In genomic region chr12:67222302-67222701, GRCh38 we compare ENCODE assay signal across 8 cellular contexts. TPM values are rescaled to one million over a fixed set of nuclear protein-coding genes. Genes with fewer than 3 reads are reported as not detected.
DNase-seq lines count a peak whose midpoint lies in the region; ATAC-seq and TF ChIP-seq lines count a peak whose summit lies in the region.

No MANE protein-coding gene starts in this region.

- no peak overlapping the region for H2AK5ac ChIP-seq in neuronal stem cell (ENCODE audit: low read depth, low read length)

- no peak for ATAC-seq in left lung

- H3K79me2 ChIP-seq in OCI-LY7 (ENCODE audit: insufficient read depth, low read depth, low read length) = no peaks in the 10 kb centered on the region

- intact Hi-C loops in OCI-LY7 (cut with micrococcal nuclease; ENCODE audit: unreplicated experiment) (loop anchor here (10.0 kb wide), 1 partner anchor 58 kb away; no protein-coding TSS in a partner anchor), left lung (cut with DNase I) (no loop called here)

- in situ Hi-C loops in ACHN (cut with HindIII; ENCODE audit: low pct_ligation_motif_present, low pct_unique_long_range_greater_than_20kb, low sequenced_read_pairs) = no loop called here

- H3K79me1 ChIP-seq in neuronal stem cell (ENCODE audit: low read depth, low read length) = no peaks in the 10 kb centered on the region

- H2BK15ac ChIP-seq in neuronal stem cell (ENCODE audit: low read length) = no peak overlapping the region

- BruUV-seq in OCI-LY7 (replicated peaks; lab: Mats Ljungman, UMichigan) = no TSS peak

- DNase-seq in ACHN (peak; percentile 54), GM12865 (ENCODE audit: low read depth) (no peak), OCI-LY7 (ENCODE audit: low spot score) (peak; percentile 8), foreskin fibroblast (peak in 1 of 2 donors; percentile 25), neuronal stem cell (ENCODE audit: low spot score) (no peak), ecto neural progenitor cell (ENCODE audit: low spot score) (no peak), left lung (no peak), UCSD-AML1 (lab: John Stamatoyannopoulos, UW; ENCODE audit: unreplicated experiment) (no peak)

- H4K91ac ChIP-seq in neuronal stem cell (ENCODE audit: low read depth, low read length, poor library complexity) = no peak overlapping the region

- H2BK120ac ChIP-seq in neuronal stem cell (ENCODE audit: low read depth, low read length) = no peak overlapping the region

- H3K4me1 ChIP-seq in OCI-LY7 (ENCODE audit: insufficient read depth, low read length, poor library complexity, severe bottlenecking) = peaks cover 6% of the 10 kb centered on the region
- H3K4me1 ChIP-seq in neuronal stem cell (ENCODE audit: control insufficient read depth in 2 of 2, insufficient read depth in 1 of 2, low read depth in 1 of 2, low read length in 2 of 2) = peaks cover 1 to 2% of the 10 kb centered on the region in 2 donors
- H3K4me1 ChIP-seq in left lung = no peaks in the 10 kb centered on the region

- H3K27ac ChIP-seq in OCI-LY7 (ENCODE audit: low read depth, low read length, poor library complexity, severe bottlenecking) (no peak overlapping the region), neuronal stem cell (replicated peaks; ENCODE audit: low read length) (no peak overlapping the region), left lung (no peak overlapping the region)

- no peak overlapping the region for H2BK12ac ChIP-seq in neuronal stem cell (ENCODE audit: low read length)

- H4K8ac ChIP-seq in neuronal stem cell (ENCODE audit: low read depth, low read length) = no peak overlapping the region

- H3K9ac ChIP-seq in neuronal stem cell (ENCODE audit: low read depth, low read length, poor library complexity) = no peak overlapping the region

- H3K27me3 ChIP-seq in neuronal stem cell (ENCODE audit: control insufficient read depth in 3 of 3, insufficient read depth in 3 of 3, low read depth in 1 of 3, low read length in 3 of 3) (peaks cover 0 to 12% (median 0%) of the 10 kb centered on the region in 3 experiments), left lung (no peaks in the 10 kb centered on the region)

- H3K4me3 ChIP-seq in GM12865 (ENCODE audit: low read depth, low read length) (no peak overlapping the region), OCI-LY7 (ENCODE audit: low read depth, low read length, poor library complexity, severe bottlenecking) (no peak overlapping the region), foreskin fibroblast (ENCODE audit: low read depth in 1 of 2, low read length in 2 of 2) (no peak overlapping the region), neuronal stem cell (ENCODE audit: low read length in 2 of 2) (no peak overlapping the region), left lung (no peak overlapping the region)

- no peak overlapping the region for H2BK5ac ChIP-seq in neuronal stem cell (ENCODE audit: low read length)

- no peak overlapping the region for H3K4me2 ChIP-seq in OCI-LY7 (ENCODE audit: low read length)
- no peak overlapping the region for H3K4me2 ChIP-seq in neuronal stem cell (ENCODE audit: insufficient read depth, low read length, poor library complexity, severe bottlenecking)

- POLR2A ChIA-PET in OCI-LY7 (lab: Charles Lee) = no interaction called here

- H3K9me3 ChIP-seq in OCI-LY7 (ENCODE audit: low read length) (no peaks in the 10 kb centered on the region), neuronal stem cell (replicated peaks in 1 of 2; ENCODE audit: control insufficient read depth in 2 of 2, insufficient read depth in 1 of 2, low read depth in 1 of 2, low read length in 2 of 2) (no peaks in the 10 kb centered on the region), left lung (no peaks in the 10 kb centered on the region)

- no peak overlapping the region for H3K18ac ChIP-seq in neuronal stem cell (ENCODE audit: low read length)

- CTCF ChIA-PET in OCI-LY7 (lab: Charles Lee; ENCODE audit: unreplicated experiment) = no interaction called here

- TF ChIP-seq CTCF in GM12865 (IDR thresholded peaks at IDR 0.05; ENCODE audit: insufficient read depth, low read depth, low read length, missing control alignments) (peak; percentile 8), OCI-LY7 (conservative IDR thresholded peaks at IDR 0.05; ENCODE audit: low read length) (peak; percentile 52), foreskin fibroblast (IDR thresholded peaks at IDR 0.05; ENCODE audit: low read depth, low read length) (peak; percentile 28), left lung (IDR thresholded peaks at IDR 0.05) (no peak)

- no CpG with 5 or more reads among the region's 4 CpGs for WGBS in neuronal stem cell (ENCODE audit: extremely low coverage in 2 of 2, insufficient read length in 2 of 2, insufficient replicate concordance in 1 of 2), 2 donors

- no peak overlapping the region for H3K14ac ChIP-seq in neuronal stem cell (ENCODE audit: low read length)

- H3K4ac ChIP-seq in neuronal stem cell (ENCODE audit: low read length) = no peak overlapping the region

- H3K36me3 ChIP-seq in OCI-LY7 (ENCODE audit: insufficient read depth, low read length) (no peaks in the 10 kb centered on the region), neuronal stem cell (replicated peaks in 1 of 2; ENCODE audit: control insufficient read depth in 2 of 2, insufficient read depth in 2 of 2, low read length in 2 of 2) (no peaks in the 10 kb centered on the region), left lung (no peaks in the 10 kb centered on the region)

- no peak overlapping the region for H3K23ac ChIP-seq in neuronal stem cell (ENCODE audit: low read depth, low read length, poor library complexity)

- H4K20me1 ChIP-seq in OCI-LY7 (ENCODE audit: insufficient read depth, low read length) = no peaks in the 10 kb centered on the region

- no peaks in the 10 kb centered on the region for H3K9me2 ChIP-seq in OCI-LY7 (ENCODE audit: insufficient read depth, low read length)

- H2AFZ ChIP-seq in OCI-LY7 (ENCODE audit: low read length) (no peak overlapping the region), neuronal stem cell (ENCODE audit: low read length) (no peak overlapping the region)

RNA-seq across cellular contexts. Expression of gene CAND1, which starts 46.9 kb away (rescaled TPM):
- total RNA-seq in OCI-LY7 (2014; rRNA removed; shearing (Covaris generic)) = 104 and 109 TPM in 2 replicates
- total RNA-seq in OCI-LY7 (2022) (207 and 215 TPM in 2 replicates), left lung (100 to 1,000 TPM; 117 to 122 TPM)
- polyA plus RNA-seq in neuronal stem cell (2013, experiment 1 of 2) = 119 TPM
- 122 TPM for polyA plus RNA-seq in neuronal stem cell (2013, experiment 2 of 2)

Comparison
In these comparisons a context has a peak if more than half of its experiments do, and no peak if none do; other contexts are left out.
1. DNase-seq: peak in ACHN (single experiment) and OCI-LY7 (single experiment); none in GM12865 (single experiment), neuronal stem cell (single experiment), ecto neural progenitor cell (single experiment), left lung (0 of 2) and UCSD-AML1 (single experiment).
2. CTCF ChIP-seq: peak in GM12865 (single experiment), OCI-LY7 (single experiment) and foreskin fibroblast (single experiment); none in left lung (0 of 2).